1 cellular context compared by ENCODE assay signal in genomic region chr11:65471410-65471762, GRCh38.
TF ChIP-seq lines count a peak whose summit lies in the region.

No MANE protein-coding gene starts in this region.

TF ChIP-seq in GM23338, 12 proteins besides CTCF, POLR2A, EP300 and RAD21 (continued from another document):
- no peak for TF ChIP-seq ZNF462 (CRISPR knock-in tag; IDR thresholded peaks at IDR 0.05)
- no peak for TF ChIP-seq JUNB (IDR thresholded peaks at IDR 0.05; ENCODE audit: unreplicated experiment)
- TF ChIP-seq EZH2 (IDR thresholded peaks at IDR 0.05; ENCODE audit: low read depth, unreplicated experiment): no peak
- TF ChIP-seq ETS1 (IDR thresholded peaks at IDR 0.05): no peak
